Comparison of ENCODE assay signal across 1 cellular context in genomic region chr1:26005392-26006105, GRCh38.
TF ChIP-seq lines count a peak whose summit lies in the region.

No MANE protein-coding gene starts in this region.

TF ChIP-seq in K562, 482 proteins besides CTCF, POLR2A, EP300 and RAD21:
- TF ChIP-seq KAT7 (CRISPR knock-in tag; IDR thresholded peaks at IDR 0.05; ENCODE audit: borderline replicate concordance) (0 out of 2 replicates have a peak, but pooled peaks have one; percentile 32), ZNF766 (CRISPR knock-in tag; conservative IDR thresholded peaks at IDR 0.05) (0 out of 2 replicates have a peak, but pooled peaks have one; percentile 38), NFRKB (IDR thresholded peaks at IDR 0.05; ENCODE audit: low read depth) (peak; percentile 77; the same call in 1 of the 2 replicates), NR4A1 (CRISPR knock-in tag; IDR thresholded peaks at IDR 0.05) (no peak), NR4A1 (tag; IDR thresholded peaks at IDR 0.05) (peak; percentile 78), KLF6 (CRISPR knock-in tag; IDR thresholded peaks at IDR 0.05; ENCODE audit: borderline replicate concordance) (0 out of 2 replicates have a peak, but pooled peaks have one; percentile 28), HIVEP1 (CRISPR knock-in tag; IDR thresholded peaks at IDR 0.05) (0 out of 2 replicates have a peak, but pooled peaks have one; percentile 9), MECOM (CRISPR knock-in tag; IDR thresholded peaks at IDR 0.05) (peak; percentile 40; the same call in 1 of the 2 replicates), BRF2 (IDR thresholded peaks at IDR 0.05; ENCODE audit: borderline replicate concordance, insufficient read depth, insufficient read length) (no peak), ELF2 (CRISPR knock-in tag; IDR thresholded peaks at IDR 0.05) (0 out of 2 replicates have a peak, but pooled peaks have one; percentile 43), ZNF592 (IDR thresholded peaks at IDR 0.05) (peak; percentile 57), CREM (IDR thresholded peaks at IDR 0.05; ENCODE audit: low read depth) (no peak), SOX6 (IDR thresholded peaks at IDR 0.05) (peak; percentile 22; the same call in 1 of the 2 replicates), KDM2B (CRISPR knock-in tag; IDR thresholded peaks at IDR 0.05) (no peak), CXXC5 (CRISPR knock-in tag; IDR thresholded peaks at IDR 0.05) (peak; percentile 42; the same call in 1 of the 2 replicates)
